In genomic region chr16:74984670-74985411, GRCh38 we compare ENCODE assay signal across 1 cellular context.
TF ChIP-seq lines count a peak whose summit lies in the region.

Gene WDR59 (minus strand): TSS chr16:74985123. CDS start chr16:74985017, 106 bp downstream.

TF ChIP-seq in HepG2, 621 proteins besides CTCF, POLR2A, EP300 and RAD21 (continued from another document and continues in another):
- TF ChIP-seq, protein P1, sequence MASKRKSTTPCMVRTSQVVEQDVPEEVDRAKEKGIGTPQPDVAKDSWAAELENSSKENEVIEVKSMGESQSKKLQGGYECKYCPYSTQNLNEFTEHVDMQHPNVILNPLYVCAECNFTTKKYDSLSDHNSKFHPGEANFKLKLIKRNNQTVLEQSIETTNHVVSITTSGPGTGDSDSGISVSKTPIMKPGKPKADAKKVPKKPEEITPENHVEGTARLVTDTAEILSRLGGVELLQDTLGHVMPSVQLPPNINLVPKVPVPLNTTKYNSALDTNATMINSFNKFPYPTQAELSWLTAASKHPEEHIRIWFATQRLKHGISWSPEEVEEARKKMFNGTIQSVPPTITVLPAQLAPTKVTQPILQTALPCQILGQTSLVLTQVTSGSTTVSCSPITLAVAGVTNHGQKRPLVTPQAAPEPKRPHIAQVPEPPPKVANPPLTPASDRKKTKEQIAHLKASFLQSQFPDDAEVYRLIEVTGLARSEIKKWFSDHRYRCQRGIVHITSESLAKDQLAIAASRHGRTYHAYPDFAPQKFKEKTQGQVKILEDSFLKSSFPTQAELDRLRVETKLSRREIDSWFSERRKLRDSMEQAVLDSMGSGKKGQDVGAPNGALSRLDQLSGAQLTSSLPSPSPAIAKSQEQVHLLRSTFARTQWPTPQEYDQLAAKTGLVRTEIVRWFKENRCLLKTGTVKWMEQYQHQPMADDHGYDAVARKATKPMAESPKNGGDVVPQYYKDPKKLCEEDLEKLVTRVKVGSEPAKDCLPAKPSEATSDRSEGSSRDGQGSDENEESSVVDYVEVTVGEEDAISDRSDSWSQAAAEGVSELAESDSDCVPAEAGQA (IDR thresholded peaks at IDR 0.05; ENCODE audit: low read depth): peak; percentile 86
- TF ChIP-seq, protein P1 (CRISPR knock-in tag; IDR thresholded peaks at IDR 0.05; ENCODE audit: borderline replicate concordance): no peak
- no peak; the same call in 1 of the 2 replicates for TF ChIP-seq ZNF567 (CRISPR knock-in tag; IDR thresholded peaks at IDR 0.05; ENCODE audit: borderline replicate concordance)
- TF ChIP-seq HHEX (CRISPR knock-in tag; IDR thresholded peaks at IDR 0.05): no peak
- TF ChIP-seq ATF6 (CRISPR knock-in tag; conservative IDR thresholded peaks at IDR 0.05): no peak
- TF ChIP-seq ZFP1 (CRISPR knock-in tag; IDR thresholded peaks at IDR 0.05): peak; percentile 72
- TF ChIP-seq TFE3 (CRISPR knock-in tag; IDR thresholded peaks at IDR 0.05): peak; percentile 11; the same call in 1 of the 2 replicates
- peak; percentile 66 for TF ChIP-seq BHLHE40 (IDR thresholded peaks at IDR 0.05; ENCODE audit: low read length)
- TF ChIP-seq MTF2 (CRISPR knock-in tag; IDR thresholded peaks at IDR 0.05; ENCODE audit: borderline replicate concordance): no peak
- TF ChIP-seq ZNF569 (CRISPR knock-in tag; IDR thresholded peaks at IDR 0.05; ENCODE audit: borderline replicate concordance): no peak
- no peak for TF ChIP-seq TCF7 (IDR thresholded peaks at IDR 0.05; ENCODE audit: low read depth)
- TF ChIP-seq ATRX (CRISPR knock-in tag; IDR thresholded peaks at IDR 0.05; ENCODE audit: borderline replicate concordance): no peak
- TF ChIP-seq ZSCAN31 (CRISPR knock-in tag; IDR thresholded peaks at IDR 0.05; ENCODE audit: low read depth): no peak
- TF ChIP-seq ZNF318 (CRISPR knock-in tag; IDR thresholded peaks at IDR 0.05): no peak
- TF ChIP-seq ZNF782 (CRISPR knock-in tag; IDR thresholded peaks at IDR 0.05; ENCODE audit: borderline replicate concordance): peak; percentile 56
- TF ChIP-seq ZNF761 (CRISPR knock-in tag; conservative IDR thresholded peaks at IDR 0.05): peak; percentile 87
- TF ChIP-seq, protein P2, sequence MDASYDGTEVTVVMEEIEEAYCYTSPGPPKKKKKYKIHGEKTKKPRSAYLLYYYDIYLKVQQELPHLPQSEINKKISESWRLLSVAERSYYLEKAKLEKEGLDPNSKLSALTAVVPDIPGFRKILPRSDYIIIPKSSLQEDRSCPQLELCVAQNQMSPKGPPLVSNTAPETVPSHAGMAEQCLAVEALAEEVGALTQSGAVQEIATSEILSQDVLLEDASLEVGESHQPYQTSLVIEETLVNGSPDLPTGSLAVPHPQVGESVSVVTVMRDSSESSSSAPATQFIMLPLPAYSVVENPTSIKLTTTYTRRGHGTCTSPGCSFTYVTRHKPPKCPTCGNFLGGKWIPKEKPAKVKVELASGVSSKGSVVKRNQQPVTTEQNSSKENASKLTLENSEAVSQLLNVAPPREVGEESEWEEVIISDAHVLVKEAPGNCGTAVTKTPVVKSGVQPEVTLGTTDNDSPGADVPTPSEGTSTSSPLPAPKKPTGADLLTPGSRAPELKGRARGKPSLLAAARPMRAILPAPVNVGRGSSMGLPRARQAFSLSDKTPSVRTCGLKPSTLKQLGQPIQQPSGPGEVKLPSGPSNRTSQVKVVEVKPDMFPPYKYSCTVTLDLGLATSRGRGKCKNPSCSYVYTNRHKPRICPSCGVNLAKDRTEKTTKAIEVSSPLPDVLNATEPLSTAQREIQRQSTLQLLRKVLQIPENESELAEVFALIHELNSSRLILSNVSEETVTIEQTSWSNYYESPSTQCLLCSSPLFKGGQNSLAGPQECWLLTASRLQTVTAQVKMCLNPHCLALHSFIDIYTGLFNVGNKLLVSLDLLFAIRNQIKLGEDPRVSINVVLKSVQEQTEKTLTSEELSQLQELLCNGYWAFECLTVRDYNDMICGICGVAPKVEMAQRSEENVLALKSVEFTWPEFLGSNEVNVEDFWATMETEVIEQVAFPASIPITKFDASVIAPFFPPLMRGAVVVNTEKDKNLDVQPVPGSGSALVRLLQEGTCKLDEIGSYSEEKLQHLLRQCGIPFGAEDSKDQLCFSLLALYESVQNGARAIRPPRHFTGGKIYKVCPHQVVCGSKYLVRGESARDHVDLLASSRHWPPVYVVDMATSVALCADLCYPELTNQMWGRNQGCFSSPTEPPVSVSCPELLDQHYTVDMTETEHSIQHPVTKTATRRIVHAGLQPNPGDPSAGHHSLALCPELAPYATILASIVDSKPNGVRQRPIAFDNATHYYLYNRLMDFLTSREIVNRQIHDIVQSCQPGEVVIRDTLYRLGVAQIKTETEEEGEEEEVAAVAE (CRISPR knock-in tag; IDR thresholded peaks at IDR 0.05; ENCODE audit: borderline replicate concordance): no peak; the same call in 1 of the 2 replicates
- TF ChIP-seq, protein P3, sequence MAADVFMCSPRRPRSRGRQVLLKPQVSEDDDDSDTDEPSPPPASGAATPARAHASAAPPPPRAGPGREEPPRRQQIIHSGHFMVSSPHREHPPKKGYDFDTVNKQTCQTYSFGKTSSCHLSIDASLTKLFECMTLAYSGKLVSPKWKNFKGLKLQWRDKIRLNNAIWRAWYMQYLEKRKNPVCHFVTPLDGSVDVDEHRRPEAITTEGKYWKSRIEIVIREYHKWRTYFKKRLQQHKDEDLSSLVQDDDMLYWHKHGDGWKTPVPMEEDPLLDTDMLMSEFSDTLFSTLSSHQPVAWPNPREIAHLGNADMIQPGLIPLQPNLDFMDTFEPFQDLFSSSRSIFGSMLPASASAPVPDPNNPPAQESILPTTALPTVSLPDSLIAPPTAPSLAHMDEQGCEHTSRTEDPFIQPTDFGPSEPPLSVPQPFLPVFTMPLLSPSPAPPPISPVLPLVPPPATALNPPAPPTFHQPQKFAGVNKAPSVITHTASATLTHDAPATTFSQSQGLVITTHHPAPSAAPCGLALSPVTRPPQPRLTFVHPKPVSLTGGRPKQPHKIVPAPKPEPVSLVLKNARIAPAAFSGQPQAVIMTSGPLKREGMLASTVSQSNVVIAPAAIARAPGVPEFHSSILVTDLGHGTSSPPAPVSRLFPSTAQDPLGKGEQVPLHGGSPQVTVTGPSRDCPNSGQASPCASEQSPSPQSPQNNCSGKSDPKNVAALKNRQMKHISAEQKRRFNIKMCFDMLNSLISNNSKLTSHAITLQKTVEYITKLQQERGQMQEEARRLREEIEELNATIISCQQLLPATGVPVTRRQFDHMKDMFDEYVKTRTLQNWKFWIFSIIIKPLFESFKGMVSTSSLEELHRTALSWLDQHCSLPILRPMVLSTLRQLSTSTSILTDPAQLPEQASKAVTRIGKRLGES (CRISPR knock-in tag; IDR thresholded peaks at IDR 0.05; ENCODE audit: borderline replicate concordance): no peak
- TF ChIP-seq ZMYM2 (CRISPR knock-in tag; IDR thresholded peaks at IDR 0.05): peak; percentile 85
- TF ChIP-seq ZNF546 (CRISPR knock-in tag; conservative IDR thresholded peaks at IDR 0.05): no peak
- TF ChIP-seq HNRNPUL1 (IDR thresholded peaks at IDR 0.05; ENCODE audit: low read depth, low read length): no peak
- TF ChIP-seq ZNF629 (CRISPR knock-in tag; conservative IDR thresholded peaks at IDR 0.05): 0 out of 2 replicates have a peak, but pooled peaks have one; percentile 5
- TF ChIP-seq TEF (CRISPR knock-in tag; IDR thresholded peaks at IDR 0.05): no peak
- TF ChIP-seq HOXA3 (CRISPR knock-in tag; IDR thresholded peaks at IDR 0.05): peak; percentile 90
- TF ChIP-seq ZNF292 (CRISPR knock-in tag; IDR thresholded peaks at IDR 0.05; ENCODE audit: borderline replicate concordance, low read depth): peak; percentile 49; the same call in 1 of the 2 replicates
- TF ChIP-seq IKZF4 (CRISPR knock-in tag; IDR thresholded peaks at IDR 0.05; ENCODE audit: borderline replicate concordance, low read depth, not compliant biosample characterization): peak; percentile 53
